ENCODE assay signal across 11 cellular contexts in genomic region chr1:43711049-43711448, GRCh38. TPM values are rescaled to one million over a fixed set of nuclear protein-coding genes. Genes with fewer than 3 reads are reported as not detected.
DNase-seq lines count a peak whose midpoint lies in the region; ATAC-seq and TF ChIP-seq lines count a peak whose summit lies in the region.
"Had no signal": no experiment of that assay in that cellular context is flagged by ENCODE, and none has a peak within 500 bp of the region (broad histone marks: within the 10 kb centered on the region; RNA-seq: fewer than 3 reads in every experiment).

No MANE protein-coding gene starts in this region.

- H3K4me3 ChIP-seq in SK-N-SH (ENCODE audit: low read depth in 2 of 2, low read length in 1 of 2), result no peak overlapping the region
- no peak overlapping the region for H3K4me3 ChIP-seq in fibroblast of mammary gland (ENCODE audit: control insufficient read depth, low read depth, low read length)
- H3K4me3 ChIP-seq in smooth muscle cell, result no peak overlapping the region

- TF ChIP-seq RAD21 in SK-N-SH (IDR thresholded peaks at IDR 0.05; ENCODE audit: low read length), result no peak

- TF ChIP-seq CTCF in SK-N-SH (IDR thresholded peaks at IDR 0.05), result no peak
- no peak for TF ChIP-seq CTCF in fibroblast of mammary gland (conservative IDR thresholded peaks at IDR 0.05; ENCODE audit: control insufficient read depth, insufficient read depth, low read depth, low read length)
- no peak for TF ChIP-seq CTCF in smooth muscle cell (IDR thresholded peaks at IDR 0.05; ENCODE audit: borderline replicate concordance, insufficient read depth, poor library complexity, severe bottlenecking)
- no peak for TF ChIP-seq CTCF in WTC11 (IDR thresholded peaks at IDR 0.05)

- no peaks in the 10 kb centered on the region for H3K9me2 ChIP-seq in SK-N-SH

- CTCF ChIA-PET in SK-N-SH (lab: Yijun Ruan, JAX) (interaction anchor here (1.1 to 1.2 kb wide), 2 partner anchors 13 to 224 kb away, joined by 3 to 5 read pairs; no protein-coding TSS in a partner anchor), WTC11 (lab: Charles Lee) (interaction anchor here (0.6 to 2.1 kb wide), 4 partner anchors 57 to 264 kb away, joined by 3 to 8 read pairs (median 4); no protein-coding TSS in a partner anchor)

- peaks cover 12% of the 10 kb centered on the region for H3K4me1 Mint-ChIP-seq in WTC11

- DNase-seq in HS-5 (ENCODE audit: low read depth) (peak; percentile 77), SK-N-SH (no peak), fibroblast of mammary gland (ENCODE audit: low read depth) (peak; percentile 92), smooth muscle cell (lab: John Stamatoyannopoulos, UW; ENCODE audit: unreplicated experiment) (no peak), WTC11 (ENCODE audit: low spot score) (no peak)
- DNase-seq: DMS79, NCI-H1436 had no signal

- H3F3A ChIP-seq in SK-N-SH (replicated peaks; ENCODE audit: insufficient read depth), result peaks cover 35% of the 10 kb centered on the region
- H3F3A ChIP-seq in smooth muscle cell (ENCODE audit: low read depth), result peaks cover 12% of the 10 kb centered on the region

- peak overlapping the region; percentile 44; the same call in 1 of the 2 replicates for H3K9ac ChIP-seq in SK-N-SH
- peak overlapping the region; percentile 70 for H3K9ac ChIP-seq in smooth muscle cell (ENCODE audit: low read depth)

- H3K27me3 Mint-ChIP-seq in WTC11 (ENCODE audit: low read depth), result no peaks in the 10 kb centered on the region
- H3K27me3 Mint-ChIP-seq: stimulated activated memory B cell treated with anti-CD40 and anti-IgM and Interleukin-4, amounts not matched to agents 10 μg/mL and 1 μg/mL and 100 μg/mL, for 72 hours had no signal

- H3K79me2 ChIP-seq in SK-N-SH (ENCODE audit: insufficient read depth) (peaks cover 78% of the 10 kb centered on the region), smooth muscle cell (ENCODE audit: low read depth) (peaks cover 32% of the 10 kb centered on the region)

- H3K9me3 ChIP-seq in SK-N-SH (no peaks in the 10 kb centered on the region), smooth muscle cell (replicated peaks; ENCODE audit: low read depth) (no peaks in the 10 kb centered on the region)

- H3K27ac Mint-ChIP-seq in WTC11, result no peak overlapping the region
- H3K27ac Mint-ChIP-seq: activated T-helper 2 cell treated with anti-CD3 and anti-CD28 coated beads, Interferon-gamma antibody, Interleukin-2, Interleukin-4, amounts not matched to agents 10 μg/mL and 5 μg/mL and 100 μg/mL, durations not matched to agents 14 hours and 24 hours and 36 hours; stimulated activated memory B cell treated with anti-CD40 and anti-IgM and Interleukin-4, amounts not matched to agents 10 μg/mL and 1 μg/mL and 100 μg/mL, for 72 hours had no signal

- WGBS in SK-N-SH (ENCODE audit: low lambda C conversion rate), result 43% methylated on average over 2 of the region's 2 CpGs
- 31% methylated on average over 2 of the region's 2 CpGs for WGBS in smooth muscle cell (ENCODE audit: low lambda C conversion rate)

- H3K4me3 Mint-ChIP-seq in WTC11, result no peak overlapping the region
- H3K4me3 Mint-ChIP-seq: stimulated activated memory B cell treated with anti-CD40 and anti-IgM and Interleukin-4, amounts not matched to agents 10 μg/mL and 1 μg/mL and 100 μg/mL, for 72 hours had no signal

- H3K4me2 ChIP-seq in SK-N-SH (peak overlapping the region; percentile 69), smooth muscle cell (peak overlapping the region; percentile 74)

- H3K27me3 ChIP-seq in SK-N-SH (ENCODE audit: insufficient read depth) (no peaks in the 10 kb centered on the region), smooth muscle cell (ENCODE audit: low read depth) (no peaks in the 10 kb centered on the region)

- H4K20me1 ChIP-seq in SK-N-SH (ENCODE audit: insufficient read depth), result no peaks in the 10 kb centered on the region
- peaks cover 20% of the 10 kb centered on the region for H4K20me1 ChIP-seq in smooth muscle cell (ENCODE audit: low read depth)

- H2AFZ ChIP-seq in SK-N-SH (ENCODE audit: low read depth), result no peak overlapping the region
- H2AFZ ChIP-seq in smooth muscle cell (ENCODE audit: low read depth), result no peak overlapping the region

- no peak for ATAC-seq in GM18511 (IDR thresholded peaks at IDR 0.05; ENCODE audit: unreplicated experiment)
- no peak for ATAC-seq in WTC11
- ATAC-seq in HG02571 (IDR thresholded peaks at IDR 0.05; ENCODE audit: unreplicated experiment), result no peak
- ATAC-seq: stimulated activated memory B cell treated with anti-CD40 and anti-IgM and Interleukin-4, amounts not matched to agents 10 μg/mL and 1 μg/mL and 100 μg/mL, for 72 hours had no signal

- no peaks in the 10 kb centered on the region for H3K36me3 Mint-ChIP-seq in WTC11

- H3K9me3 Mint-ChIP-seq in WTC11, result no peaks in the 10 kb centered on the region
- H3K9me3 Mint-ChIP-seq: activated T-helper 2 cell treated with anti-CD3 and anti-CD28 coated beads, Interferon-gamma antibody, Interleukin-2, Interleukin-4, amounts not matched to agents 10 μg/mL and 5 μg/mL and 100 μg/mL, durations not matched to agents 14 hours and 24 hours and 36 hours; stimulated activated memory B cell treated with anti-CD40 and anti-IgM and Interleukin-4, amounts not matched to agents 10 μg/mL and 1 μg/mL and 100 μg/mL, for 72 hours had no signal

- POLR2A ChIA-PET in SK-N-SH (lab: Yijun Ruan, JAX) (interaction anchor here (0.6 kb wide), 1 partner anchor 53 kb away, joined by 3 read pairs; no protein-coding TSS in a partner anchor), WTC11 (lab: Charles Lee) (no interaction called here)

- H3K27ac ChIP-seq in SK-N-SH (ENCODE audit: low read depth in 2 of 2, low read length in 1 of 2) (peak overlapping the region in 1 of 2 experiments; percentile 95; a peak in 3 of 4 replicates), smooth muscle cell (ENCODE audit: low read depth) (peak overlapping the region; percentile 96)

- H3K4me1 ChIP-seq in SK-N-SH (ENCODE audit: control insufficient read depth in 1 of 2, insufficient read depth in 2 of 2, low read depth in 1 of 2, low read length in 1 of 2) (peaks cover 10 to 31% of the 10 kb centered on the region in 2 experiments), smooth muscle cell (ENCODE audit: low read depth) (peaks cover 19% of the 10 kb centered on the region)

- peaks cover 4 to 7% of the 10 kb centered on the region in 2 experiments for H3K36me3 ChIP-seq in SK-N-SH (replicated peaks in 1 of 2; ENCODE audit: control insufficient read depth in 1 of 2, insufficient read depth in 2 of 2, low read length in 1 of 2)
- no peaks in the 10 kb centered on the region for H3K36me3 ChIP-seq in smooth muscle cell (ENCODE audit: low read depth)

- no peak for TF ChIP-seq EP300 in SK-N-SH (IDR thresholded peaks at IDR 0.05; ENCODE audit: borderline replicate concordance in 1 of 2, low read depth in 1 of 2, low read length in 1 of 2)

TF ChIP-seq in SK-N-SH, 30 proteins besides CTCF, POLR2A, EP300 and RAD21 (continues in another document):
- no peak; the same call in 1 of the 2 replicates for TF ChIP-seq YY1 (IDR thresholded peaks at IDR 0.05; ENCODE audit: low read depth)
- no peak for TF ChIP-seq RCOR1 (IDR thresholded peaks at IDR 0.05; ENCODE audit: low read length)
- TF ChIP-seq MAX (IDR thresholded peaks at IDR 0.05; ENCODE audit: low read depth), result 0 out of 2 replicates have a peak, but pooled peaks have one; percentile 11
- TF ChIP-seq POLR2AphosphoS5 (IDR thresholded peaks at IDR 0.05; ENCODE audit: low read depth, low read length), result no peak
- no peak for TF ChIP-seq USF1 (IDR thresholded peaks at IDR 0.05; ENCODE audit: borderline replicate concordance, low read depth)
- no peak for TF ChIP-seq MXI1 (IDR thresholded peaks at IDR 0.05; ENCODE audit: low read depth, low read length)
- TF ChIP-seq SIN3A (IDR thresholded peaks at IDR 0.05; ENCODE audit: borderline replicate concordance, low read depth, low read length), result no peak
- TF ChIP-seq TCF12 (IDR thresholded peaks at IDR 0.05), result 0 out of 2 replicates have a peak, but pooled peaks have one; percentile 16

TF ChIP-seq in WTC11, 78 proteins besides CTCF, POLR2A, EP300 and RAD21:
- TF ChIP-seq FOXJ3 (CRISPR knock-in tag; IDR thresholded peaks at IDR 0.05; ENCODE audit: borderline replicate concordance), result no peak

RNA-seq across cellular contexts. Expression of gene ST3GAL3, which starts 3.7 kb away (rescaled TPM):
- 15.3 and 20.6 TPM in 2 replicates for polyA plus RNA-seq in SK-N-SH (2012; rRNA removed)
- polyA plus RNA-seq in SK-N-SH (2012; cell fraction: cytosol; rRNA removed), result 12.3 and 17.6 TPM in 2 replicates
- polyA plus RNA-seq in SK-N-SH (2012; cell fraction: nucleus; rRNA removed), result 38.8 and 48.1 TPM in 2 replicates
- 16.3 and 16.6 TPM in 2 replicates for total RNA-seq in smooth muscle cell
- 14.2 and 16.0 TPM in 2 replicates for polyA plus RNA-seq in smooth muscle cell
- total RNA-seq in WTC11 (2021), result 8.6 to 10.3 TPM (median 8.9 TPM) in 3 replicates

Comparison
In these comparisons a context has a peak if more than half of its experiments do, and no peak if none do; other contexts are left out.
1. DNase-seq: peak in HS-5 (single experiment) and fibroblast of mammary gland (single experiment); none in SK-N-SH (single experiment), smooth muscle cell (single experiment) and WTC11 (single experiment).